1 cellular context compared by ENCODE assay signal in the genomic region with DNA sequence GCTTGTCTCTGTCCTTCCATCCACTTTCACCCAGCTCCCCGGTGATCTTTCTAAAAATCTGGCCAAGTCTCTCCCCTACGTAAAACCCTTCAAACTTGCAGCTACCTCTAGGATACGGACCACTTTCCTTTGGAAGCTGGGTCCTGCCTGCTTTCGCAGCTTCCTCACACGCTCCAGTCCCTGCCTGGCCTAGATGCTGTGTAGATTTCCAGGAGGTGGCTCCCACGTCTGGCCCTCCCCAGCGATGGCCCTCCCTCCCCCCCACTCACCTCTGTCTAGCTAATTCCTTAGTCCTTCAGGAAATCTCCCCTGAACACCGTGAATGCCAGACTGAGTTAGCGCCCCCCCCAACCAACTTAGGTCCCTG.
TF ChIP-seq lines count a peak whose summit lies in the region.

No MANE protein-coding gene starts in this region.

TF ChIP-seq in A549, 52 proteins besides CTCF, POLR2A, EP300 and RAD21 (continued from another document):
- TF ChIP-seq, protein P1, sequence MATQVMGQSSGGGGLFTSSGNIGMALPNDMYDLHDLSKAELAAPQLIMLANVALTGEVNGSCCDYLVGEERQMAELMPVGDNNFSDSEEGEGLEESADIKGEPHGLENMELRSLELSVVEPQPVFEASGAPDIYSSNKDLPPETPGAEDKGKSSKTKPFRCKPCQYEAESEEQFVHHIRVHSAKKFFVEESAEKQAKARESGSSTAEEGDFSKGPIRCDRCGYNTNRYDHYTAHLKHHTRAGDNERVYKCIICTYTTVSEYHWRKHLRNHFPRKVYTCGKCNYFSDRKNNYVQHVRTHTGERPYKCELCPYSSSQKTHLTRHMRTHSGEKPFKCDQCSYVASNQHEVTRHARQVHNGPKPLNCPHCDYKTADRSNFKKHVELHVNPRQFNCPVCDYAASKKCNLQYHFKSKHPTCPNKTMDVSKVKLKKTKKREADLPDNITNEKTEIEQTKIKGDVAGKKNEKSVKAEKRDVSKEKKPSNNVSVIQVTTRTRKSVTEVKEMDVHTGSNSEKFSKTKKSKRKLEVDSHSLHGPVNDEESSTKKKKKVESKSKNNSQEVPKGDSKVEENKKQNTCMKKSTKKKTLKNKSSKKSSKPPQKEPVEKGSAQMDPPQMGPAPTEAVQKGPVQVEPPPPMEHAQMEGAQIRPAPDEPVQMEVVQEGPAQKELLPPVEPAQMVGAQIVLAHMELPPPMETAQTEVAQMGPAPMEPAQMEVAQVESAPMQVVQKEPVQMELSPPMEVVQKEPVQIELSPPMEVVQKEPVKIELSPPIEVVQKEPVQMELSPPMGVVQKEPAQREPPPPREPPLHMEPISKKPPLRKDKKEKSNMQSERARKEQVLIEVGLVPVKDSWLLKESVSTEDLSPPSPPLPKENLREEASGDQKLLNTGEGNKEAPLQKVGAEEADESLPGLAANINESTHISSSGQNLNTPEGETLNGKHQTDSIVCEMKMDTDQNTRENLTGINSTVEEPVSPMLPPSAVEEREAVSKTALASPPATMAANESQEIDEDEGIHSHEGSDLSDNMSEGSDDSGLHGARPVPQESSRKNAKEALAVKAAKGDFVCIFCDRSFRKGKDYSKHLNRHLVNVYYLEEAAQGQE (IDR thresholded peaks at IDR 0.05) = no peak
- TF ChIP-seq BHLHE40 (IDR thresholded peaks at IDR 0.05; ENCODE audit: low read depth, low read length) (no peak), ATOH8 (CRISPR knock-in tag; IDR thresholded peaks at IDR 0.05; ENCODE audit: low read depth) (no peak), PHF8 (IDR thresholded peaks at IDR 0.05; ENCODE audit: borderline replicate concordance, low read depth) (no peak)
